12 cellular contexts compared by ENCODE assay signal in genomic region chr19:8342316-8342683, GRCh38. TPM values are rescaled to one million over a fixed set of nuclear protein-coding genes. Genes with fewer than 3 reads are reported as not detected.
DNase-seq lines count a peak whose midpoint lies in the region; ATAC-seq and TF ChIP-seq lines count a peak whose summit lies in the region.
"Had no signal": no experiment of that assay in that cellular context is flagged by ENCODE, and none has a peak within 500 bp of the region (broad histone marks: within the 10 kb centered on the region; RNA-seq: fewer than 3 reads in every experiment).

No MANE protein-coding gene starts in this region.

- H3K4me2 ChIP-seq in GM23338, result peak overlapping the region; percentile 84

- H3K27me3 ChIP-seq in GM23338 (ENCODE audit: insufficient read depth) (peaks cover 9% of the 10 kb centered on the region; the same call in 1 of the 2 replicates), stomach (peaks cover 0 to 76% (median 15%) of the 10 kb centered on the region in 3 donors)
- H3K27me3 ChIP-seq: body of pancreas had no signal

- H3K27me3 Mint-ChIP-seq in GM23338 (ENCODE audit: insufficient read depth, low read depth, poor library complexity), result peaks cover 32% of the 10 kb centered on the region
- H3K27me3 Mint-ChIP-seq in activated naive CD8-positive, alpha-beta T cell treated with anti-CD3 and anti-CD28 coated beads for 36 hours, result peaks cover 28% of the 10 kb centered on the region
- peaks cover 4 to 9% (median 8%) of the 10 kb centered on the region in 3 donors for H3K27me3 Mint-ChIP-seq in immature natural killer cell (ENCODE audit: low read depth in 3 of 3)

- H3K9me3 Mint-ChIP-seq in GM23338, result no peaks in the 10 kb centered on the region
- H3K9me3 Mint-ChIP-seq in activated naive CD8-positive, alpha-beta T cell treated with anti-CD3 and anti-CD28 coated beads for 36 hours, result no peaks in the 10 kb centered on the region
- no peaks in the 10 kb centered on the region for H3K9me3 Mint-ChIP-seq in immature natural killer cell

- no peaks in the 10 kb centered on the region for H3K36me3 ChIP-seq in GM23338 (ENCODE audit: insufficient read depth)
- H3K36me3 ChIP-seq in stomach, result no peaks in the 10 kb centered on the region

- H3K4me1 Mint-ChIP-seq in GM23338 (peaks cover 11% of the 10 kb centered on the region; the same call in 2 of the 3 replicates), immature natural killer cell (peaks cover 21 to 25% of the 10 kb centered on the region in 2 donors)
- peaks cover 9% of the 10 kb centered on the region for H3K4me1 Mint-ChIP-seq in activated naive CD8-positive, alpha-beta T cell treated with anti-CD3 and anti-CD28 coated beads for 36 hours

- no peaks in the 10 kb centered on the region for H4K20me1 ChIP-seq in GM23338 (replicated peaks; ENCODE audit: insufficient read depth)

- no peaks in the 10 kb centered on the region for H3K79me2 ChIP-seq in GM23338 (replicated peaks; ENCODE audit: insufficient read depth)

- peaks cover 8% of the 10 kb centered on the region; the same call in 1 of the 2 replicates for H3K4me1 ChIP-seq in GM23338 (ENCODE audit: insufficient read depth)
- peaks cover 10 to 19% (median 14%) of the 10 kb centered on the region in 4 donors for H3K4me1 ChIP-seq in stomach

- H3K4me3 Mint-ChIP-seq in GM23338 (peak overlapping the region; percentile 71; the same call in 2 of the 3 replicates), immature natural killer cell (peak overlapping the region; percentile 52 to 90 (median 75))
- H3K4me3 Mint-ChIP-seq in activated naive CD8-positive, alpha-beta T cell treated with anti-CD3 and anti-CD28 coated beads for 36 hours, result peak overlapping the region; percentile 42

- H3K27ac ChIP-seq in GM23338 (ENCODE audit: low read depth) (no peak overlapping the region), stomach (peak overlapping the region in 4 of 5 donors; percentile 76 to 85 (median 81))

- TF ChIP-seq POLR2A in stomach (IDR thresholded peaks at IDR 0.05), result no peak

- no peaks in the 10 kb centered on the region for H3K9me2 ChIP-seq in GM23338 (ENCODE audit: insufficient read depth)

- intact Hi-C loops in stomach (cut with DNase I; ENCODE audit: low total_unique reads), result no loop called here

- no peaks in the 10 kb centered on the region for H3K9me3 ChIP-seq in stomach
- H3K9me3 ChIP-seq: body of pancreas had no signal

- H3K4me3 ChIP-seq in GM23338 (peak overlapping the region; percentile 83), stomach (peak overlapping the region; percentile 49 to 53 (median 52))

- no peaks in the 10 kb centered on the region; the same call in 1 of the 2 replicates for H3F3A ChIP-seq in GM23338 (replicated peaks; ENCODE audit: low read depth)

- H3K36me3 Mint-ChIP-seq in GM23338 (ENCODE audit: low read depth), result no peaks in the 10 kb centered on the region
- H3K36me3 Mint-ChIP-seq in activated naive CD8-positive, alpha-beta T cell treated with anti-CD3 and anti-CD28 coated beads for 36 hours, result no peaks in the 10 kb centered on the region
- no peaks in the 10 kb centered on the region for H3K36me3 Mint-ChIP-seq in immature natural killer cell

- no peak overlapping the region for H3K27ac Mint-ChIP-seq in GM23338
- no peak overlapping the region for H3K27ac Mint-ChIP-seq in activated naive CD8-positive, alpha-beta T cell treated with anti-CD3 and anti-CD28 coated beads for 36 hours
- peak overlapping the region; percentile 76 to 93 (median 88) for H3K27ac Mint-ChIP-seq in immature natural killer cell

- DNase-seq in GM23338 (ENCODE audit: low spot score) (peak; percentile 46), immature natural killer cell (no peak), stomach (no peak)
- no peak for DNase-seq in activated naive CD8-positive, alpha-beta T cell treated with anti-CD3 and anti-CD28 coated beads for 36 hours
- DNase-seq: DMS53; NCI-H1105; NK-92 treated with Interleukin-12 subunit alpha and Interleukin-12 subunit beta, amount 100 ng/mL, for 24 hours; SW 1271 had no signal

- no peak for TF ChIP-seq EP300 in stomach (IDR thresholded peaks at IDR 0.05)

- TF ChIP-seq CTCF in GM23338 (conservative IDR thresholded peaks at IDR 0.05; ENCODE audit: low read depth in 2 of 2) (no peak), stomach (IDR thresholded peaks at IDR 0.05) (no peak)

- ATAC-seq in GM23338 (peak; percentile 12), HG02981 (IDR thresholded peaks at IDR 0.05; ENCODE audit: unreplicated experiment) (no peak), GM21423 (IDR thresholded peaks at IDR 0.05; ENCODE audit: unreplicated experiment) (no peak), GM21515 (IDR thresholded peaks at IDR 0.05; ENCODE audit: unreplicated experiment) (no peak)

- H2AFZ ChIP-seq in GM23338, result 0 out of 2 replicates have a peak overlapping the region, but pooled peaks have one; percentile 81

- WGBS in stomach, 5 donors, result 35 to 50% (median 41%) methylated on average over 10 to 14 of the region's 14 CpGs

TF ChIP-seq in GM23338, 12 proteins besides CTCF, POLR2A, EP300 and RAD21 (continues in another document):
- TF ChIP-seq JUNB (IDR thresholded peaks at IDR 0.05; ENCODE audit: unreplicated experiment) (no peak), CREB1 (CRISPR knock-in tag; IDR thresholded peaks at IDR 0.05; ENCODE audit: low read depth) (no peak), ZNF331 (CRISPR knock-in tag; IDR thresholded peaks at IDR 0.05; ENCODE audit: low read depth) (no peak), STAT1 (IDR thresholded peaks at IDR 0.05; ENCODE audit: unreplicated experiment) (no peak)
- TF ChIP-seq, protein P1, sequence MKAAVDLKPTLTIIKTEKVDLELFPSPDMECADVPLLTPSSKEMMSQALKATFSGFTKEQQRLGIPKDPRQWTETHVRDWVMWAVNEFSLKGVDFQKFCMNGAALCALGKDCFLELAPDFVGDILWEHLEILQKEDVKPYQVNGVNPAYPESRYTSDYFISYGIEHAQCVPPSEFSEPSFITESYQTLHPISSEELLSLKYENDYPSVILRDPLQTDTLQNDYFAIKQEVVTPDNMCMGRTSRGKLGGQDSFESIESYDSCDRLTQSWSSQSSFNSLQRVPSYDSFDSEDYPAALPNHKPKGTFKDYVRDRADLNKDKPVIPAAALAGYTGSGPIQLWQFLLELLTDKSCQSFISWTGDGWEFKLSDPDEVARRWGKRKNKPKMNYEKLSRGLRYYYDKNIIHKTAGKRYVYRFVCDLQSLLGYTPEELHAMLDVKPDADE (IDR thresholded peaks at IDR 0.05), result no peak

RNA-seq across cellular contexts. Expression of gene KANK3, which starts 0.8 kb away (rescaled TPM):
- total RNA-seq in GM23338 (2014; rRNA removed; shearing (Covaris generic)), result 8.7 and 9.3 TPM in 2 replicates
- polyA plus RNA-seq in GM23338 (2016; fragmentation: Nextera tagmentation; extraction: Ambion mirVana) (2.0 and 2.2 TPM in 2 replicates), immature natural killer cell (1 to 10 TPM; 4.8 to 8.0 (median 5.3) TPM), stomach (10 to 100 TPM in 1 of 3 donors, 1 to 10 TPM in 2; 4.8 to 10.7 (median 7.1) TPM)
- total RNA-seq in activated naive CD8-positive, alpha-beta T cell treated with anti-CD3 and anti-CD28 coated beads for 36 hours, result under 1 TPM; 0.47 to 0.64 TPM
- total RNA-seq in stomach, result 10 to 100 TPM in 2 of 5 donors, 1 to 10 TPM in 2, not detected in 1; 4.4 to 72.4 (median 8.8) TPM

RNA-seq across cellular contexts. Expression of gene RPS28, which starts 21.0 kb away (rescaled TPM):
- total RNA-seq in GM23338 (2014; rRNA removed; shearing (Covaris generic)), result 151 and 174 TPM in 2 replicates
- polyA plus RNA-seq in GM23338 (2016; fragmentation: Nextera tagmentation; extraction: Ambion mirVana) (1,790 and 2,003 TPM in 2 replicates), immature natural killer cell (1,000 to 10,000 TPM in 2 of 3 donors, 100 to 1,000 TPM in 1; 690 to 1,852 (median 1,290) TPM), stomach (1,000 to 10,000 TPM in 1 of 3 donors, 100 to 1,000 TPM in 2; 778 to 1,474 (median 861) TPM)
- 1,000 to 10,000 TPM; 2,304 to 2,331 TPM for total RNA-seq in activated naive CD8-positive, alpha-beta T cell treated with anti-CD3 and anti-CD28 coated beads for 36 hours
- 1,000 to 10,000 TPM in 2 of 5 donors, 100 to 1,000 TPM in 3; 335 to 2,088 (median 520) TPM for total RNA-seq in stomach

RNA-seq across cellular contexts. Expression of gene NDUFA7, which starts 21.1 kb away (rescaled TPM):
- 35.1 and 38.3 TPM in 2 replicates for total RNA-seq in GM23338 (2014; rRNA removed; shearing (Covaris generic))
- 344 and 364 TPM in 2 replicates for polyA plus RNA-seq in GM23338 (2016; fragmentation: Nextera tagmentation; extraction: Ambion mirVana)
- 10 to 100 TPM; 78.0 to 84.8 TPM for total RNA-seq in activated naive CD8-positive, alpha-beta T cell treated with anti-CD3 and anti-CD28 coated beads for 36 hours
- polyA plus RNA-seq in immature natural killer cell, result 100 to 1,000 TPM in 2 of 3 donors, 10 to 100 TPM in 1; 95.2 to 173 (median 132) TPM
- total RNA-seq in stomach, result 10 to 100 TPM in 2 of 5 donors, 1 to 10 TPM in 3; 3.6 to 13.8 (median 9.6) TPM
- 100 to 1,000 TPM; 127 to 171 (median 150) TPM for polyA plus RNA-seq in stomach

RNA-seq across cellular contexts. Expression of gene ANGPTL4, which starts 21.7 kb away (rescaled TPM):
- total RNA-seq in GM23338 (2014; rRNA removed; shearing (Covaris generic)), result 1.4 and 2.2 TPM in 2 replicates
- polyA plus RNA-seq in GM23338 (2016; fragmentation: Nextera tagmentation; extraction: Ambion mirVana) (1.9 and 2.1 TPM in 2 replicates), immature natural killer cell (not detected), stomach (10 to 100 TPM in 2 of 3 donors, 1 to 10 TPM in 1; 4.1 to 62.9 (median 22.9) TPM)
- total RNA-seq in activated naive CD8-positive, alpha-beta T cell treated with anti-CD3 and anti-CD28 coated beads for 36 hours, result 1 to 10 TPM; 1.9 to 2.1 TPM
- 100 to 1,000 TPM in 1 of 5 donors, 10 to 100 TPM in 2, 1 to 10 TPM in 2; 4.8 to 276 (median 19.8) TPM for total RNA-seq in stomach

RNA-seq across cellular contexts. Expression of gene CD320, which starts 34.1 kb away (rescaled TPM):
- 84.9 and 124 TPM in 2 replicates for total RNA-seq in GM23338 (2014; rRNA removed; shearing (Covaris generic))
- polyA plus RNA-seq in GM23338 (2016; fragmentation: Nextera tagmentation; extraction: Ambion mirVana), result 87.0 and 90.0 TPM in 2 replicates
- 10 to 100 TPM; 71.5 to 77.7 TPM for total RNA-seq in activated naive CD8-positive, alpha-beta T cell treated with anti-CD3 and anti-CD28 coated beads for 36 hours
- polyA plus RNA-seq in immature natural killer cell, result 100 to 1,000 TPM in 1 of 3 donors, 10 to 100 TPM in 2; 86.4 to 105 (median 90.3) TPM
- total RNA-seq in stomach, result 100 to 1,000 TPM in 1 of 5 donors, 10 to 100 TPM in 4; 13.0 to 108 (median 19.1) TPM
- 10 to 100 TPM; 24.7 to 32.1 (median 27.0) TPM for polyA plus RNA-seq in stomach

Comparison
In these comparisons a context has a peak if more than half of its experiments do, and no peak if none do; other contexts are left out.
1. H3K27ac Mint-ChIP-seq: peak in immature natural killer cell (6 of 6); none in GM23338 (single experiment) and activated naive CD8-positive, alpha-beta T cell treated with anti-CD3 and anti-CD28 coated beads for 36 hours (single experiment).
2. Peak in every context shown above with its lines, with median percentiles within 50 percentile points of each other: H3K4me3 Mint-ChIP-seq.